8 cellular contexts compared by ENCODE assay signal in the genomic region with DNA sequence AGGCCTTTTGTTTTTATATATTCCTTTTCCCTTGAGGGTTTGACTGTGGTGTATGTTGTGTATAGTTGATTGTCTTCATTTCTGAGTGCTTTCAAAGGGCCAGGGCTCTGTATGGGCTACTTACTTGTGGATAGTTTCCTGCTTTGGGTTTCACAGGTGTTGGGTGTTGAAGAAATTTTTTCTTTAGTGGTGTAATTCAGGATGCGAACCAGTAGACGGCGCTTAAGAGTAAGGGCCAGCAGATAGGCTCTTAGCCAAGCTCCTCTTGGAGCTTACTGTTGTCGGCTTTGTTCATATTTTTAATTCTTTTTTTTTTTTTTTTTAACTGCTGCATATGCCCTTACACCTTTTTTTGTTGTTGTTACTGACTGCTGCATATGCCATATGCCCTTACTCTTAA.
DNase-seq lines count a peak whose midpoint lies in the region; ATAC-seq and TF ChIP-seq lines count a peak whose summit lies in the region.
"Had no signal": no experiment of that assay in that cellular context is flagged by ENCODE, and none has a peak within 500 bp of the region (broad histone marks: within the 10 kb centered on the region; RNA-seq: fewer than 3 reads in every experiment).

No MANE protein-coding gene starts in this region.

- ATAC-seq in GM18907 (IDR thresholded peaks at IDR 0.05; ENCODE audit: unreplicated experiment) = peak; percentile 49
- ATAC-seq in HG03442 (IDR thresholded peaks at IDR 0.05; ENCODE audit: unreplicated experiment) = peak; percentile 76
- no peak for ATAC-seq in GM18498 (IDR thresholded peaks at IDR 0.05; ENCODE audit: unreplicated experiment)
- no peak for ATAC-seq in activated CD8-positive, alpha-beta memory T cell treated with anti-CD3 and anti-CD28 coated beads, Interleukin-2, amount 10 ng/mL, durations not matched to agents 7 days and 5 days

- in situ Hi-C loops in brain microvascular endothelial cell (cut with HindIII; ENCODE audit: low pct_ligation_motif_present, low sequenced_read_pairs) = no loop called here

- TF ChIP-seq CTCF in brain microvascular endothelial cell (IDR thresholded peaks at IDR 0.05; ENCODE audit: low read depth, low read length, missing control alignments) = peak; percentile 83
- TF ChIP-seq CTCF in osteocyte (IDR thresholded peaks at IDR 0.05) = peak; percentile 34

- H3K27me3 Mint-ChIP-seq in osteocyte (ENCODE audit: unreplicated experiment) = peaks cover 9% of the 10 kb centered on the region
- H3K27me3 Mint-ChIP-seq in activated CD8-positive, alpha-beta memory T cell treated with anti-CD3 and anti-CD28 coated beads, Interleukin-2, amount 10 ng/mL, durations not matched to agents 7 days and 5 days = no peaks in the 10 kb centered on the region

- DNase-seq in brain microvascular endothelial cell (peak; percentile 3), osteocyte (ENCODE audit: extremely low spot score, unreplicated experiment) (no peak), NCI-H2081 (lab: John Stamatoyannopoulos, UW) (no peak)
- no peak for DNase-seq in activated CD8-positive, alpha-beta memory T cell treated with anti-CD3 and anti-CD28 coated beads, Interleukin-2, amount 10 ng/mL, durations not matched to agents 7 days and 5 days
- DNase-seq: aorta had no signal

- no peak overlapping the region for H3K27ac ChIP-seq in brain microvascular endothelial cell

- peaks cover 26% of the 10 kb centered on the region for H3K9me3 Mint-ChIP-seq in osteocyte (ENCODE audit: unreplicated experiment)
- H3K9me3 Mint-ChIP-seq in activated CD8-positive, alpha-beta memory T cell treated with anti-CD3 and anti-CD28 coated beads, Interleukin-2, amount 10 ng/mL, durations not matched to agents 7 days and 5 days (ENCODE audit: low read depth) = peaks cover 1% of the 10 kb centered on the region

- no peak overlapping the region for H3K4me3 ChIP-seq in brain microvascular endothelial cell (ENCODE audit: low read depth, low read length)

- H3K36me3 Mint-ChIP-seq in osteocyte (ENCODE audit: unreplicated experiment) = peaks cover 3% of the 10 kb centered on the region
- no peaks in the 10 kb centered on the region for H3K36me3 Mint-ChIP-seq in activated CD8-positive, alpha-beta memory T cell treated with anti-CD3 and anti-CD28 coated beads, Interleukin-2, amount 10 ng/mL, durations not matched to agents 7 days and 5 days

- H3K4me1 Mint-ChIP-seq in osteocyte (ENCODE audit: unreplicated experiment) = no peaks in the 10 kb centered on the region
- no peaks in the 10 kb centered on the region for H3K4me1 Mint-ChIP-seq in activated CD8-positive, alpha-beta memory T cell treated with anti-CD3 and anti-CD28 coated beads, Interleukin-2, amount 10 ng/mL, durations not matched to agents 7 days and 5 days

- H3K4me3 Mint-ChIP-seq in osteocyte (ENCODE audit: unreplicated experiment) = no peak overlapping the region
- H3K4me3 Mint-ChIP-seq in activated CD8-positive, alpha-beta memory T cell treated with anti-CD3 and anti-CD28 coated beads, Interleukin-2, amount 10 ng/mL, durations not matched to agents 7 days and 5 days = no peak overlapping the region

- H3K27me3 ChIP-seq in brain microvascular endothelial cell (replicated peaks) = no peaks in the 10 kb centered on the region

- CTCF ChIA-PET in activated CD8-positive, alpha-beta memory T cell treated with anti-CD3 and anti-CD28 coated beads, Interleukin-2, amount 10 ng/mL, durations not matched to agents 7 days and 5 days (lab: Charles Lee) = no interaction called here

- H3K27ac Mint-ChIP-seq in osteocyte (ENCODE audit: unreplicated experiment) = no peak overlapping the region
- no peak overlapping the region for H3K27ac Mint-ChIP-seq in activated CD8-positive, alpha-beta memory T cell treated with anti-CD3 and anti-CD28 coated beads, Interleukin-2, amount 10 ng/mL, durations not matched to agents 7 days and 5 days

- H3K36me3 ChIP-seq in brain microvascular endothelial cell (replicated peaks) = no peaks in the 10 kb centered on the region

Comparison
In these comparisons a context has a peak if more than half of its experiments do, and no peak if none do; other contexts are left out.
1. ATAC-seq: peak in GM18907 (single experiment) and HG03442 (single experiment); none in GM18498 (single experiment) and activated CD8-positive, alpha-beta memory T cell treated with anti-CD3 and anti-CD28 coated beads, Interleukin-2, amount 10 ng/mL, durations not matched to agents 7 days and 5 days (single experiment).